25 cellular contexts compared by ENCODE assay signal in genomic region chr9:10248890-10249289, GRCh38.
DNase-seq lines count a peak whose midpoint lies in the region; ATAC-seq, FAIRE-seq and TF ChIP-seq lines count a peak whose summit lies in the region.
"Had no signal": no experiment of that assay in that cellular context is flagged by ENCODE, and none has a peak within 500 bp of the region (broad histone marks: within the 10 kb centered on the region; RNA-seq: fewer than 3 reads in every experiment).

No MANE protein-coding gene starts in this region.

- H3K4me1 ChIP-seq in A549 (no peaks in the 10 kb centered on the region), endodermal cell (ENCODE audit: control insufficient read depth, insufficient read depth, low read length) (no peaks in the 10 kb centered on the region)
- H3K4me1 ChIP-seq: BLaER1 treated with 17β-estradiol and CSF1 and Interleukin-3, amounts not matched to agents 10 nM and 100 nM; Caco-2 had no signal

- H3K4me1 Mint-ChIP-seq in endodermal cell = peaks cover 8% of the 10 kb centered on the region
- H3K4me1 Mint-ChIP-seq: B cell had no signal

- H3K9me3 ChIP-seq in A549 (no peaks in the 10 kb centered on the region), endodermal cell (ENCODE audit: control insufficient read depth, low read length) (peaks cover 15% of the 10 kb centered on the region)
- H3K9me3 ChIP-seq: BLaER1 treated with 17β-estradiol and CSF1 and Interleukin-3, amounts not matched to agents 10 nM and 100 nM; Caco-2 had no signal

- H3K27ac ChIP-seq in A549 (no peak overlapping the region), endodermal cell (ENCODE audit: low read depth, low read length) (no peak overlapping the region)
- H3K27ac ChIP-seq: BLaER1 treated with 17β-estradiol and CSF1 and Interleukin-3, amounts not matched to agents 10 nM and 100 nM; C4-2B had no signal

- H3K4me2 ChIP-seq in A549 = no peak overlapping the region
- H3K4me2 ChIP-seq: BLaER1 treated with 17β-estradiol and CSF1 and Interleukin-3, amounts not matched to agents 10 nM and 100 nM had no signal

- H3K27ac Mint-ChIP-seq in endodermal cell = no peak overlapping the region
- H3K27ac Mint-ChIP-seq: B cell; CD4-positive, alpha-beta T cell; CD8-positive, alpha-beta T cell had no signal

- DNase-seq in A549 (ENCODE audit: low read depth in 1 of 2, low spot score in 1 of 2) (no peak), D721Med (ENCODE audit: insufficient read length, low spot score) (no peak), endodermal cell (no peak), activated T-cell treated with anti-CD3 and anti-CD28 coated beads for 4 hours (no peak)
- DNase-seq in activated CD4-positive, alpha-beta T cell treated with anti-CD3 and anti-CD28 coated beads for 4 hours = no peak
- DNase-seq: 8988T; AML-193; Caco-2; Calu3; CD4-positive, alpha-beta T cell; CD8-positive, alpha-beta T cell; DMS 273 treated with DMSO at 0.1 percent for 48 hours; DMS153; DMS53; DMS79; DND-41; EL; GDM1 had no signal

- H3K4me3 Mint-ChIP-seq in endodermal cell = no peak overlapping the region
- H3K4me3 Mint-ChIP-seq: B cell; CD4-positive, alpha-beta T cell; CD8-positive, alpha-beta T cell had no signal

- CTCF ChIA-PET in A549 (lab: Yijun Ruan, JAX) = no interaction called here

- FAIRE-seq in A549 (lab: Jason Lieb, UNC) = no peak
- peak; percentile 29 for FAIRE-seq in D721Med (lab: Jason Lieb, UNC)
- FAIRE-seq: A204.1, GM12878, GM12892, GM18507 had no signal

- H3K9ac ChIP-seq in endodermal cell (ENCODE audit: extremely low read depth, low read length, poor library complexity, severe bottlenecking) = no peak overlapping the region
- H3K9ac ChIP-seq: BLaER1 treated with 17β-estradiol and CSF1 and Interleukin-3, amounts not matched to agents 10 nM and 100 nM had no signal

- no peak for TF ChIP-seq CTCF in A549 (IDR thresholded peaks at IDR 0.05)
- no peak for TF ChIP-seq CTCF in D721Med (IDR thresholded peaks at IDR 0.05; ENCODE audit: insufficient read depth, missing control alignments)
- TF ChIP-seq CTCF in endodermal cell (conservative IDR thresholded peaks at IDR 0.05) = no peak

- POLR2A ChIA-PET in A549 (lab: Yijun Ruan, JAX) = no interaction called here

- H3K4me3 ChIP-seq in A549 (no peak overlapping the region), endodermal cell (ENCODE audit: low read length) (peak overlapping the region; percentile 39)
- H3K4me3 ChIP-seq: BLaER1 treated with 17β-estradiol and CSF1 and Interleukin-3, amounts not matched to agents 10 nM and 100 nM; GM12878 had no signal

- TF ChIP-seq RAD21 in A549 (conservative IDR thresholded peaks at IDR 0.05 in 1 of 2, IDR thresholded peaks at IDR 0.05 in 1 of 2) = no peak

- WGBS in A549 (ENCODE audit: missing lambda C conversion rate) = 12% methylated on average over 1 of the region's 1 CpG
- 100% methylated on average over 1 of the region's 1 CpG; no CpG with 5 or more reads in 1 of the 2 experiments for WGBS in endodermal cell (ENCODE audit: insufficient coverage in 1 of 2, insufficient read length in 1 of 2), 2 experiments

- no peaks in the 10 kb centered on the region for H3K36me3 ChIP-seq in endodermal cell (ENCODE audit: control insufficient read depth, insufficient read depth, low read length)
- H3K36me3 ChIP-seq: BLaER1 treated with 17β-estradiol and CSF1 and Interleukin-3, amounts not matched to agents 10 nM and 100 nM had no signal

- H3K27me3 ChIP-seq in endodermal cell (ENCODE audit: control insufficient read depth, insufficient read depth, low read length, poor library complexity, severe bottlenecking) = no peaks in the 10 kb centered on the region
- H3K27me3 ChIP-seq: BLaER1 treated with 17β-estradiol and CSF1 and Interleukin-3, amounts not matched to agents 10 nM and 100 nM had no signal

- ATAC-seq in A549 = no peak
- ATAC-seq: CD8-positive, alpha-beta T cell; GM12878 had no signal

- H3K27me3 Mint-ChIP-seq in endodermal cell (ENCODE audit: insufficient read depth) = no peaks in the 10 kb centered on the region
- H3K27me3 Mint-ChIP-seq: B cell; CD4-positive, alpha-beta T cell had no signal

- no peak for TF ChIP-seq POLR2A in A549 (IDR thresholded peaks at IDR 0.05; ENCODE audit: low read length)

- H3K36me3 Mint-ChIP-seq in endodermal cell (ENCODE audit: low read depth) = peaks cover 3% of the 10 kb centered on the region
- H3K36me3 Mint-ChIP-seq: CD8-positive, alpha-beta T cell had no signal

- no peak for TF ChIP-seq EP300 in A549 (IDR thresholded peaks at IDR 0.05)

- peaks cover 16% of the 10 kb centered on the region for H3K9me3 Mint-ChIP-seq in endodermal cell

TF ChIP-seq in A549, 52 proteins besides CTCF, POLR2A, EP300 and RAD21:
- TF ChIP-seq CHD2 (IDR thresholded peaks at IDR 0.05; ENCODE audit: low read length, partially characterized antibody) (no peak), ATOH8 (CRISPR knock-in tag; IDR thresholded peaks at IDR 0.05; ENCODE audit: low read depth) (no peak), MAFK (IDR thresholded peaks at IDR 0.05; ENCODE audit: partially characterized antibody) (peak; percentile 56)
- TF ChIP-seq, protein P1, sequence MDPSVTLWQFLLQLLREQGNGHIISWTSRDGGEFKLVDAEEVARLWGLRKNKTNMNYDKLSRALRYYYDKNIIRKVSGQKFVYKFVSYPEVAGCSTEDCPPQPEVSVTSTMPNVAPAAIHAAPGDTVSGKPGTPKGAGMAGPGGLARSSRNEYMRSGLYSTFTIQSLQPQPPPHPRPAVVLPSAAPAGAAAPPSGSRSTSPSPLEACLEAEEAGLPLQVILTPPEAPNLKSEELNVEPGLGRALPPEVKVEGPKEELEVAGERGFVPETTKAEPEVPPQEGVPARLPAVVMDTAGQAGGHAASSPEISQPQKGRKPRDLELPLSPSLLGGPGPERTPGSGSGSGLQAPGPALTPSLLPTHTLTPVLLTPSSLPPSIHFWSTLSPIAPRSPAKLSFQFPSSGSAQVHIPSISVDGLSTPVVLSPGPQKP (IDR thresholded peaks at IDR 0.05; ENCODE audit: low read depth, low read length) = no peak
